ENCODE assay signal across 10 cellular contexts in genomic region chr22:38228326-38228872, GRCh38. TPM values are rescaled to one million over a fixed set of nuclear protein-coding genes. Genes with fewer than 3 reads are reported as not detected.
DNase-seq lines count a peak whose midpoint lies in the region; ATAC-seq and TF ChIP-seq lines count a peak whose summit lies in the region.
"Had no signal": no experiment of that assay in that cellular context is flagged by ENCODE, and none has a peak within 500 bp of the region (broad histone marks: within the 10 kb centered on the region; RNA-seq: fewer than 3 reads in every experiment).

No MANE protein-coding gene starts in this region.

- ATAC-seq in lung (ENCODE audit: insufficient read depth, low FRiP score) = no peak
- ATAC-seq in HG03460 (IDR thresholded peaks at IDR 0.05; ENCODE audit: unreplicated experiment) = no peak

- no peak overlapping the region for H2BK5ac ChIP-seq in trophoblast cell (ENCODE audit: low read depth, low read length, poor library complexity)

- no peaks in the 10 kb centered on the region for H3K4me1 Mint-ChIP-seq in T-helper 1 cell treated with Interleukin-12 subunit alpha and Interleukin-12 subunit beta and Interleukin-4 antibody, amounts not matched to agents 30 μg/mL and 1 μg/mL, for 36 hours (ENCODE audit: low read depth)

- H3K4me2 ChIP-seq in trophoblast cell (ENCODE audit: low read length) = no peak overlapping the region

- H3K4ac ChIP-seq in trophoblast cell (ENCODE audit: low read depth, low read length) = no peak overlapping the region

- no peak overlapping the region for H2BK120ac ChIP-seq in trophoblast cell (ENCODE audit: insufficient read depth, low read length, poor library complexity)

- no peak overlapping the region for H2AFZ ChIP-seq in trophoblast cell (ENCODE audit: insufficient read depth, low read length, poor library complexity)

- no peak overlapping the region for H3K18ac ChIP-seq in trophoblast cell (ENCODE audit: low read length)

- H3K14ac ChIP-seq in trophoblast cell (ENCODE audit: low read length) = no peak overlapping the region

- H3K27me3 ChIP-seq in lung (ENCODE audit: control insufficient read depth, insufficient read depth) (no peaks in the 10 kb centered on the region), testis (no peaks in the 10 kb centered on the region), trophoblast cell (ENCODE audit: insufficient read depth, low read length) (no peaks in the 10 kb centered on the region)

- H3K27ac ChIP-seq in caudate nucleus (ENCODE audit: low read depth, low read length) (peak overlapping the region; percentile 79), lung (ENCODE audit: low read depth in 1 of 2, low read length in 1 of 2) (peak overlapping the region; percentile 24 to 56), testis (peak overlapping the region; percentile 45 to 83), trophoblast cell (ENCODE audit: low read depth, low read length) (no peak overlapping the region)

- H3K79me2 ChIP-seq in trophoblast cell (ENCODE audit: control insufficient read depth, insufficient read depth, low read length, poor library complexity) = no peaks in the 10 kb centered on the region

- no peak overlapping the region for H3K4me3 ChIP-seq in lung
- H3K4me3 ChIP-seq in testis = no peak overlapping the region
- no peak overlapping the region for H3K4me3 ChIP-seq in trophoblast cell (ENCODE audit: low read depth, low read length)

- no peak overlapping the region for H3K9ac ChIP-seq in trophoblast cell (ENCODE audit: low read length)

- H3K9me3 Mint-ChIP-seq in T-helper 1 cell treated with Interleukin-12 subunit alpha and Interleukin-12 subunit beta and Interleukin-4 antibody, amounts not matched to agents 30 μg/mL and 1 μg/mL, for 36 hours = no peaks in the 10 kb centered on the region

- DNase-seq in T-helper 1 cell = no peak
- peak in 2 of 61 donors; percentile 13 to 14 for DNase-seq in caudate nucleus (lab: John Stamatoyannopoulos, UW)
- DNase-seq in lung (ENCODE audit: low spot score) = no peak
- no peak for DNase-seq in testis
- DNase-seq in trophoblast cell = no peak
- no peak for DNase-seq in HT-29 (ENCODE audit: low spot score)
- DNase-seq: activated CD4-positive, alpha-beta T cell treated with anti-CD3 and anti-CD28 coated beads for 4 hours; retina had no signal

- H4K8ac ChIP-seq in trophoblast cell (ENCODE audit: low read depth, low read length) = no peak overlapping the region

- TF ChIP-seq POLR2A in testis (IDR thresholded peaks at IDR 0.05) = no peak

- no peak for TF ChIP-seq CTCF in lung (IDR thresholded peaks at IDR 0.05; ENCODE audit: control extremely low read depth, extremely low read depth)
- no peak for TF ChIP-seq CTCF in testis (IDR thresholded peaks at IDR 0.05)

- no peaks in the 10 kb centered on the region for H3K79me1 ChIP-seq in trophoblast cell (ENCODE audit: low read length)

- no peak overlapping the region for H4K91ac ChIP-seq in trophoblast cell (ENCODE audit: low read depth, low read length)

- 64 to 91% methylated on average over 3 of the region's 3 CpGs for WGBS in lung, 2 donors
- WGBS in testis, 2 donors = 62 to 72% methylated on average over 3 of the region's 3 CpGs
- WGBS in trophoblast cell (ENCODE audit: extremely low coverage, insufficient coverage, insufficient read length) = no CpG with 5 or more reads among the region's 3 CpGs

- intact Hi-C loops in testis (cut with DNase I; ENCODE audit: low total_unique reads) = no loop called here

- no peaks in the 10 kb centered on the region for H3K9me3 ChIP-seq in lung (ENCODE audit: control insufficient read depth in 2 of 2, insufficient read depth in 1 of 2, low read length in 1 of 2)
- H3K9me3 ChIP-seq in testis = no peaks in the 10 kb centered on the region
- H3K9me3 ChIP-seq in trophoblast cell (ENCODE audit: insufficient read depth, low read depth, low read length) = no peaks in the 10 kb centered on the region

- no peak overlapping the region for H2AK5ac ChIP-seq in trophoblast cell (ENCODE audit: low read length)

- H3K27me3 Mint-ChIP-seq in T-helper 1 cell treated with Interleukin-12 subunit alpha and Interleukin-12 subunit beta and Interleukin-4 antibody, amounts not matched to agents 30 μg/mL and 1 μg/mL, for 36 hours (ENCODE audit: low read depth) = no peaks in the 10 kb centered on the region

- H3K4me3 Mint-ChIP-seq in T-helper 1 cell treated with Interleukin-12 subunit alpha and Interleukin-12 subunit beta and Interleukin-4 antibody, amounts not matched to agents 30 μg/mL and 1 μg/mL, for 36 hours = no peak overlapping the region

- peak overlapping the region; percentile 5 for H3K27ac Mint-ChIP-seq in T-helper 1 cell treated with Interleukin-12 subunit alpha and Interleukin-12 subunit beta and Interleukin-4 antibody, amounts not matched to agents 30 μg/mL and 1 μg/mL, for 36 hours

- peaks cover 17% of the 10 kb centered on the region for H3K36me3 Mint-ChIP-seq in T-helper 1 cell treated with Interleukin-12 subunit alpha and Interleukin-12 subunit beta and Interleukin-4 antibody, amounts not matched to agents 30 μg/mL and 1 μg/mL, for 36 hours (ENCODE audit: low read depth)

- H3K4me1 ChIP-seq in lung (ENCODE audit: control insufficient read depth in 2 of 2, insufficient read depth in 2 of 2, low read length in 2 of 2) (peaks cover 0 to 28% of the 10 kb centered on the region in 2 donors), testis (peaks cover 13% of the 10 kb centered on the region), trophoblast cell (ENCODE audit: control insufficient read depth in 1 of 2, insufficient read depth in 2 of 2, low read length in 2 of 2) (peaks cover 0 to under 1% of the 10 kb centered on the region in 2 experiments)

- no peak overlapping the region for H3K23ac ChIP-seq in trophoblast cell (ENCODE audit: low read length)

- H3K36me3 ChIP-seq in lung (ENCODE audit: control insufficient read depth in 2 of 2, insufficient read depth in 2 of 2, low read length in 2 of 2) (peaks cover 5 to 47% of the 10 kb centered on the region in 2 donors), testis (ENCODE audit: low read depth, missing control alignments) (no peaks in the 10 kb centered on the region), trophoblast cell (ENCODE audit: control insufficient read depth in 1 of 2, insufficient read depth in 2 of 2, low read length in 2 of 2) (peaks cover 78 to 80% of the 10 kb centered on the region in 2 experiments)

- no peak overlapping the region for H2BK12ac ChIP-seq in trophoblast cell (ENCODE audit: low read length)

- no peak overlapping the region for H4K12ac ChIP-seq in trophoblast cell (ENCODE audit: low read depth, low read length)

RNA-seq across cellular contexts. Expression of gene MAFF, which starts 26.6 kb away (rescaled TPM):
- total RNA-seq in lung = 10 to 100 TPM; 30.0 to 43.9 TPM
- polyA plus RNA-seq in lung = 10 to 100 TPM; 36.3 to 57.8 TPM
- total RNA-seq in testis = 1 to 10 TPM; 3.7 to 5.8 TPM
- 3.2 TPM for polyA plus RNA-seq in testis (ENCODE audit: insufficient read depth, low read depth, low replicate concordance)
- polyA plus RNA-seq in trophoblast cell (2013) = 36.7 and 39.8 TPM in 2 replicates
- 78.7 and 91.5 TPM in 2 replicates for total RNA-seq in HT-29 (2014; rRNA removed; shearing (Covaris generic))

RNA-seq across cellular contexts. Expression of gene TMEM184B, which starts 44.4 kb away (rescaled TPM):
- 10 to 100 TPM; 39.9 to 82.4 TPM for total RNA-seq in lung
- 10 to 100 TPM; 26.3 to 39.9 TPM for polyA plus RNA-seq in lung
- total RNA-seq in testis = 10 to 100 TPM; 35.4 to 66.5 TPM
- polyA plus RNA-seq in testis (ENCODE audit: insufficient read depth, low read depth, low replicate concordance) = 25.2 TPM
- 88.3 and 94.8 TPM in 2 replicates for polyA plus RNA-seq in trophoblast cell (2013)
- total RNA-seq in HT-29 (2014; rRNA removed; shearing (Covaris generic)) = 26.9 and 30.7 TPM in 2 replicates

RNA-seq across cellular contexts. Expression of gene PLA2G6, which starts 46.8 kb away (rescaled TPM):
- total RNA-seq in lung (10 to 100 TPM; 36.8 to 73.5 TPM), testis (100 to 1,000 TPM in 1 of 2 donors, 10 to 100 TPM in 1; 89.4 to 122 TPM)
- polyA plus RNA-seq in lung (10 to 100 TPM; 11.9 to 37.8 TPM), testis (ENCODE audit: insufficient read depth, low read depth, low replicate concordance) (135 TPM)
- 5.6 and 7.2 TPM in 2 replicates for polyA plus RNA-seq in trophoblast cell (2013)
- 13.0 and 16.1 TPM in 2 replicates for total RNA-seq in HT-29 (2014; rRNA removed; shearing (Covaris generic))

Comparison
In these comparisons a context has a peak if more than half of its experiments do, and no peak if none do; other contexts are left out.
1. RNA of gene MAFF, which starts 26.6 kb away (total RNA-seq): 78.7 to 91.5 TPM in HT-29 and 30.0 to 43.9 TPM in lung; 3.7 to 5.8 TPM in testis; every median in the first group is over 4 times any median in the second.